Comparison of ENCODE assay signal across 7 cellular contexts in the genomic region with DNA sequence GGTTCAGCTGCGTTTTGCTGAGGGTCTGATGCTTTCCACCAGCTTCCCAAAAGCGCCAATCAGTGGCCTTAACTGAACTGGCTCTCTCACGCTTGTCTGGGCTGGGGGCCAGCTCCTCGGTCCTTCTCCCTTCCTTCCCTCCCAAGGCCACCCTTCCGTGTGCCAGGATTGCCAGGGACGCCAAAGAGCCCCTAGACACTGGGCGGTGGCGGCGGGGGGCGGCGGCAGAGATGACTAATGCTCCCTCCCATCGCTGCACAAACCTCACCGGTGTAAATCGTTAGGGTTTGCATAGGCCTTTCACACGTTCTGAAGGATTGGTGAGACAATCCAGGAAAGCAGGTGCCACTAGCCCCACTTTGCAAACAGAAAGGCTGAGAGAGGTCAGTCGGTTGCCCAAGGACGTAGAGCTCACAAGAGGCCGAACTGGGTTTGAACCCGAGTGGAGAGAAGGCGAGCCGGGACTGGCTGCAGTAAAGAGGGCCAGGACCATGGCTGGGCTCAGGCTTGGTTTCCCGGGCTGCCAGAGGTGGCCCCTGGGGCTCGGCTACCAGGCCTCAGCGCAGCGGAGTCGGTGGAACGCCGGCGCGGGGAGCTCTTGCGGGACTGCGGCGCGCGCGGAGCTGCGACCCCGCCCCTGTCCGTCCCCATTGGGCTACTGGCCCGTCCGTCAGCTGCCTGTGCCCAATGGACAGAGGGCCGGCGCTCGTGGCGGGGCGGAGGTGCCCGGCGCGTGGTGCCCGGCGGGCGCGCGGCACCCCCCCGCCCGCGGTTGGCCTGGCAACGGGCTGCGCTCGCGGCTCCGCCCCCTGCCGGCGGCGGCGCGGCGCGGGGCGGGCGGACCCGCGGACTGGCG. TPM values are rescaled to one million over a fixed set of nuclear protein-coding genes. Genes with fewer than 3 reads are reported as not detected.
DNase-seq lines count a peak whose midpoint lies in the region; ATAC-seq, FAIRE-seq and TF ChIP-seq lines count a peak whose summit lies in the region.

No MANE protein-coding gene starts in this region.

- DNase-seq in GM18507 (ENCODE audit: extremely low spot score, insufficient read length, low read depth) (peak; percentile 81), NCI-H510A (lab: John Stamatoyannopoulos, UW) (peak; percentile 78), coronary artery (ENCODE audit: low spot score) (peak; percentile 89), left kidney (ENCODE audit: low read depth, low spot score) (peak; percentile 96)
- peak; percentile 82 for DNase-seq in activated CD4-positive, alpha-beta T cell treated with anti-CD3 and anti-CD28 coated beads, Interleukin-2, amount 10 ng/mL, durations not matched to agents 7 days and 5 days
- peak; percentile 64 to 85 (median 81) for DNase-seq in stimulated activated CD4-positive, alpha-beta T cell treated with anti-CD3 and anti-CD28 coated beads, Interleukin-1b, Interleukin-23, amount 100 ng/mL, for 24 hours (ENCODE audit: low read depth in 4 of 4, low spot score in 1 of 4)

- POLR2A ChIA-PET in activated CD4-positive, alpha-beta T cell treated with anti-CD3 and anti-CD28 coated beads, Interleukin-2, amount 10 ng/mL, durations not matched to agents 7 days and 5 days (lab: Charles Lee) = no interaction called here

- peak; percentile 82 for ATAC-seq in HG03108 (IDR thresholded peaks at IDR 0.05; ENCODE audit: unreplicated experiment)

- H3K9me3 Mint-ChIP-seq in activated CD4-positive, alpha-beta T cell treated with anti-CD3 and anti-CD28 coated beads, Interleukin-2, amount 10 ng/mL, durations not matched to agents 7 days and 5 days = no peaks in the 10 kb centered on the region

- CTCF ChIA-PET in activated CD4-positive, alpha-beta T cell treated with anti-CD3 and anti-CD28 coated beads, Interleukin-2, amount 10 ng/mL, durations not matched to agents 7 days and 5 days (lab: Charles Lee) = interaction anchor here (0.7 to 1.0 kb wide), 2 partner anchors 72 to 349 kb away, joined by 3 read pairs; a partner anchor contains a TSS

- FAIRE-seq in GM18507 (lab: Jason Lieb, UNC) = peak; percentile 63

- no peak overlapping the region for H3K27ac Mint-ChIP-seq in activated CD4-positive, alpha-beta T cell treated with anti-CD3 and anti-CD28 coated beads, Interleukin-2, amount 10 ng/mL, durations not matched to agents 7 days and 5 days

- peaks cover 40% of the 10 kb centered on the region for H3K27me3 Mint-ChIP-seq in activated CD4-positive, alpha-beta T cell treated with anti-CD3 and anti-CD28 coated beads, Interleukin-2, amount 10 ng/mL, durations not matched to agents 7 days and 5 days

- no peaks in the 10 kb centered on the region for H3K36me3 Mint-ChIP-seq in activated CD4-positive, alpha-beta T cell treated with anti-CD3 and anti-CD28 coated beads, Interleukin-2, amount 10 ng/mL, durations not matched to agents 7 days and 5 days (ENCODE audit: low read depth)

- H3K27ac ChIP-seq in coronary artery = peak overlapping the region in 1 of 2 donors; percentile 50

- H3K4me3 Mint-ChIP-seq in activated CD4-positive, alpha-beta T cell treated with anti-CD3 and anti-CD28 coated beads, Interleukin-2, amount 10 ng/mL, durations not matched to agents 7 days and 5 days = peak overlapping the region; percentile 75

- peaks cover 9% of the 10 kb centered on the region for H3K4me1 Mint-ChIP-seq in activated CD4-positive, alpha-beta T cell treated with anti-CD3 and anti-CD28 coated beads, Interleukin-2, amount 10 ng/mL, durations not matched to agents 7 days and 5 days

- peak overlapping the region; percentile 89 for H3K4me3 ChIP-seq in coronary artery

- TF ChIP-seq CTCF in coronary artery (IDR thresholded peaks at IDR 0.05) = no peak

RNA-seq across cellular contexts. Expression of a gene that starts 0.6 kb away (rescaled TPM):
- under 1 TPM; 0.35 to 0.37 TPM for total RNA-seq in activated CD4-positive, alpha-beta T cell treated with anti-CD3 and anti-CD28 coated beads, Interleukin-2, amount 10 ng/mL, durations not matched to agents 7 days and 5 days
